1 cellular context compared by ENCODE assay signal in genomic region chr22:24270556-24271405, GRCh38.
TF ChIP-seq lines count a peak whose summit lies in the region.

Gene SPECC1L, plus strand, starts transcription at chr22:24270831. Its CDS starts 31,401 bp downstream, at chr22:24302232.

TF ChIP-seq in HepG2, 621 proteins besides CTCF, POLR2A, EP300 and RAD21 (continued from another document and continues in another):
- TF ChIP-seq ARID3A (IDR thresholded peaks at IDR 0.05; ENCODE audit: low read depth, low read length): no peak
- peak; percentile 42 for TF ChIP-seq FOXP4 (CRISPR knock-in tag; IDR thresholded peaks at IDR 0.05)
- TF ChIP-seq FOXA1 (IDR thresholded peaks at IDR 0.05): no peak
- TF ChIP-seq FOXA1 (CRISPR knock-in tag; IDR thresholded peaks at IDR 0.05): no peak
- no peak for TF ChIP-seq HNF1A (IDR thresholded peaks at IDR 0.05; ENCODE audit: low read depth)
- peak; percentile 47; the same call in 1 of the 2 replicates for TF ChIP-seq HNF1A (CRISPR knock-in tag; IDR thresholded peaks at IDR 0.05; ENCODE audit: borderline replicate concordance)
- TF ChIP-seq BORCS8-MEF2B (CRISPR knock-in tag; IDR thresholded peaks at IDR 0.05): peak; percentile 41; the same call in 1 of the 2 replicates
- no peak for TF ChIP-seq SOX6 (IDR thresholded peaks at IDR 0.05)
- peak; percentile 59 for TF ChIP-seq SOX6 (CRISPR knock-in tag; IDR thresholded peaks at IDR 0.05)
- TF ChIP-seq MTF1 (CRISPR knock-in tag; IDR thresholded peaks at IDR 0.05): no peak; the same call in 1 of the 2 replicates
- no peak for TF ChIP-seq ZMAT5 (CRISPR knock-in tag; IDR thresholded peaks at IDR 0.05; ENCODE audit: borderline replicate concordance, low read depth)
- no peak for TF ChIP-seq ZNF724P (CRISPR knock-in tag; IDR thresholded peaks at IDR 0.05; ENCODE audit: borderline replicate concordance)
- TF ChIP-seq MLLT10 (CRISPR knock-in tag; IDR thresholded peaks at IDR 0.05): no peak
- peak; percentile 55; the same call in 1 of the 2 replicates for TF ChIP-seq FOXA3 (CRISPR knock-in tag; IDR thresholded peaks at IDR 0.05)
- TF ChIP-seq NFKBIZ (CRISPR knock-in tag; IDR thresholded peaks at IDR 0.05): no peak
- TF ChIP-seq SKI (IDR thresholded peaks at IDR 0.05; ENCODE audit: partially characterized antibody): no peak
- 0 out of 2 replicates have a peak, but pooled peaks have one; percentile 69 for TF ChIP-seq ZNF761 (CRISPR knock-in tag; conservative IDR thresholded peaks at IDR 0.05)
- TF ChIP-seq ZFP1 (CRISPR knock-in tag; IDR thresholded peaks at IDR 0.05): no peak
- TF ChIP-seq TOE1 (CRISPR knock-in tag; IDR thresholded peaks at IDR 0.05): no peak
- TF ChIP-seq LRRFIP1 (CRISPR knock-in tag; conservative IDR thresholded peaks at IDR 0.05): no peak
- TF ChIP-seq JUNB (CRISPR knock-in tag; IDR thresholded peaks at IDR 0.05; ENCODE audit: borderline replicate concordance): no peak
- no peak for TF ChIP-seq FLYWCH1 (CRISPR knock-in tag; IDR thresholded peaks at IDR 0.05)
- TF ChIP-seq RFX1 (IDR thresholded peaks at IDR 0.05): no peak
- TF ChIP-seq ZNF616 (CRISPR knock-in tag; IDR thresholded peaks at IDR 0.05; ENCODE audit: low read depth): 0 out of 2 replicates have a peak, but pooled peaks have one; percentile 33
- TF ChIP-seq ZNF282 (IDR thresholded peaks at IDR 0.05; ENCODE audit: partially characterized antibody): no peak
- no peak for TF ChIP-seq ZNF562 (CRISPR knock-in tag; IDR thresholded peaks at IDR 0.05; ENCODE audit: borderline replicate concordance)
- peak; percentile 88; the same call in 1 of the 2 replicates for TF ChIP-seq IRF9 (CRISPR knock-in tag; IDR thresholded peaks at IDR 0.05; ENCODE audit: borderline replicate concordance)
- no peak for TF ChIP-seq ZNF841 (CRISPR knock-in tag; IDR thresholded peaks at IDR 0.05; ENCODE audit: borderline replicate concordance)
- no peak for TF ChIP-seq RARG (CRISPR knock-in tag; IDR thresholded peaks at IDR 0.05; ENCODE audit: low read depth)
- TF ChIP-seq TCF7 (IDR thresholded peaks at IDR 0.05; ENCODE audit: low read depth): no peak
- 0 out of 2 replicates have a peak, but pooled peaks have one; percentile 73 for TF ChIP-seq CREBL2 (CRISPR knock-in tag; IDR thresholded peaks at IDR 0.05; ENCODE audit: borderline replicate concordance)
- no peak for TF ChIP-seq ZBTB40 (IDR thresholded peaks at IDR 0.05)
- peak; percentile 77 for TF ChIP-seq ZBTB40 (CRISPR knock-in tag; IDR thresholded peaks at IDR 0.05)
- no peak for TF ChIP-seq STAG1 (CRISPR knock-in tag; IDR thresholded peaks at IDR 0.05)
- TF ChIP-seq PAX8 (CRISPR knock-in tag; IDR thresholded peaks at IDR 0.05; ENCODE audit: borderline replicate concordance): no peak
- no peak for TF ChIP-seq NPAS2 (CRISPR knock-in tag; IDR thresholded peaks at IDR 0.05; ENCODE audit: borderline replicate concordance)
- TF ChIP-seq ZBTB37 (CRISPR knock-in tag; IDR thresholded peaks at IDR 0.05): no peak
- no peak for TF ChIP-seq ZNF432 (CRISPR knock-in tag; IDR thresholded peaks at IDR 0.05; ENCODE audit: borderline replicate concordance)
- no peak for TF ChIP-seq PTBP1 (IDR thresholded peaks at IDR 0.05; ENCODE audit: low read depth, low read length, poor library complexity, severe bottlenecking)
